8 cellular contexts compared by ENCODE assay signal in genomic region chr10:43648392-43649148, GRCh38. TPM values are rescaled to one million over a fixed set of nuclear protein-coding genes. Genes with fewer than 3 reads are reported as not detected.
A peak's percentile ranks its signal among the peaks of the same experiment; 100 is the strongest.
DNase-seq lines count a peak whose midpoint lies in the region; ATAC-seq and TF ChIP-seq lines count a peak whose summit lies in the region.

ZNF32 (minus strand) TSS chr10:43648881; CDS start chr10:43646133, 2,748 bp downstream.

- peaks cover 0 to 8% of the 10 kb centered on the region in 2 donors for H3K4me1 ChIP-seq in left lung

- TF ChIP-seq CTCF in AG10803 (conservative IDR thresholded peaks at IDR 0.05; ENCODE audit: low read length) (no peak), left lung (IDR thresholded peaks at IDR 0.05) (no peak)

- ATAC-seq in GM18907 (IDR thresholded peaks at IDR 0.05; ENCODE audit: unreplicated experiment) (peak; percentile 100), HG03135 (IDR thresholded peaks at IDR 0.05; ENCODE audit: unreplicated experiment) (peak; percentile 99), left lung (peak; percentile 100)

- peaks cover 0 to 8% of the 10 kb centered on the region in 2 donors for H3K27me3 ChIP-seq in left lung

- peaks cover 16 to 32% of the 10 kb centered on the region in 2 donors for H3K9me3 ChIP-seq in left lung

- DNase-seq in AG10803 (ENCODE audit: low read depth) (peak; percentile 85), NCI-H446 treated with DMSO at 0.1 percent for 48 hours (lab: John Stamatoyannopoulos, UW) (peak; percentile 52), dedifferentiated amniotic fluid mesenchymal stem cell (ENCODE audit: extremely low spot score) (peak; percentile 74), left lung (peak; percentile 87 to 94)
- peak; percentile 79 for DNase-seq in activated CD4-positive, alpha-beta T cell treated with anti-CD3 and anti-CD28 coated beads, Interleukin-2, amount 50 U/mL, for 1 hour
- peak; percentile 82 to 84 for DNase-seq in stimulated activated CD4-positive, alpha-beta T cell treated with anti-CD3 and anti-CD28 coated beads, Interleukin-2, amount 100 ng/mL, for 24 hours

- H3K36me3 ChIP-seq in left lung, result peaks cover 9 to 25% of the 10 kb centered on the region in 2 donors

- H3K4me3 ChIP-seq in AG10803 (ENCODE audit: low read length) (peak within 1 kb of the TSS; percentile 74), left lung (peak within 1 kb of the TSS; percentile 56 to 79)

- peak within 1 kb of the TSS; percentile 71 to 74 for H3K27ac ChIP-seq in left lung

- intact Hi-C loops in left lung (cut with DNase I), result no loop called here

RNA-seq across cellular contexts. Expression of gene ZNF32, which starts in this region (rescaled TPM):
- 10 to 100 TPM; 29.1 to 32.9 TPM for total RNA-seq in left lung

Comparison
In these comparisons a context has a peak if more than half of its experiments do, and no peak if none do; other contexts are left out.
1. Peak in every context shown above with its lines: DNase-seq, ATAC-seq, H3K4me3 ChIP-seq and H3K27ac ChIP-seq.